ENCODE assay signal across 25 cellular contexts in genomic region chr17:43784068-43784467, GRCh38. TPM values are rescaled to one million over a fixed set of nuclear protein-coding genes. Genes with fewer than 3 reads are reported as not detected.
A peak's percentile ranks its signal among the peaks of the same experiment; 100 is the strongest.
DNase-seq lines count a peak whose midpoint lies in the region; TF ChIP-seq lines count a peak whose summit lies in the region.
"Had no signal": no experiment of that assay in that cellular context is flagged by ENCODE, and none has a peak within 500 bp of the region (broad histone marks: within the 10 kb centered on the region; RNA-seq: fewer than 3 reads in every experiment).

No MANE protein-coding gene starts in this region.

- H3K4me3 Mint-ChIP-seq in brain (peak overlapping the region in 2 of 5 experiments; percentile 19 to 30), mesothelial cell of epicardium (no peak overlapping the region)
- H3K4me3 Mint-ChIP-seq: activated CD4-positive, alpha-beta memory T cell treated with anti-CD3 and anti-CD28 coated beads for 36 hours; IgD-negative memory B cell; nephron progenitor cell; T-cell had no signal

- no peaks in the 10 kb centered on the region for H3K36me3 Mint-ChIP-seq in brain
- H3K36me3 Mint-ChIP-seq in mesothelial cell of epicardium: no peaks in the 10 kb centered on the region
- H3K36me3 Mint-ChIP-seq: activated CD4-positive, alpha-beta memory T cell treated with anti-CD3 and anti-CD28 coated beads for 36 hours; T-cell had no signal

- H3K9me3 Mint-ChIP-seq in brain (peaks cover 0 to 3% (median 0%) of the 10 kb centered on the region in 5 experiments), mesothelial cell of epicardium (no peaks in the 10 kb centered on the region)
- H3K9me3 Mint-ChIP-seq: activated CD4-positive, alpha-beta memory T cell treated with anti-CD3 and anti-CD28 coated beads for 36 hours; IgD-negative memory B cell; nephron progenitor cell; T-cell had no signal

- peak overlapping the region in 3 of 5 experiments; percentile 10 to 81 (median 29) for H3K27ac Mint-ChIP-seq in brain
- no peak overlapping the region for H3K27ac Mint-ChIP-seq in mesothelial cell of epicardium
- H3K27ac Mint-ChIP-seq: activated CD4-positive, alpha-beta memory T cell treated with anti-CD3 and anti-CD28 coated beads for 36 hours; IgD-negative memory B cell; nephron progenitor cell; T-cell had no signal

- no peak for TF ChIP-seq POLR2A in erythroblast (IDR thresholded peaks at IDR 0.05; ENCODE audit: low read length)

- H4K8ac ChIP-seq in mesenchymal stem cell (ENCODE audit: low read length): no peak overlapping the region

- no peak overlapping the region for H3K23ac ChIP-seq in mesenchymal stem cell (ENCODE audit: low read length in 2 of 2)

- H3K27me3 Mint-ChIP-seq in brain (peaks cover 3% of the 10 kb centered on the region), mesothelial cell of epicardium (ENCODE audit: low read depth) (peaks cover 42% of the 10 kb centered on the region)

- no peak overlapping the region for H2BK12ac ChIP-seq in mesenchymal stem cell (ENCODE audit: low read length in 2 of 2)

- H4K91ac ChIP-seq in mesenchymal stem cell (ENCODE audit: low read length): no peak overlapping the region

- no peak for TF ChIP-seq CTCF in brain (conservative IDR thresholded peaks at IDR 0.05)
- TF ChIP-seq CTCF in mesothelial cell of epicardium (IDR thresholded peaks at IDR 0.05; ENCODE audit: unreplicated experiment): no peak

- H3K4ac ChIP-seq in mesenchymal stem cell (ENCODE audit: low read depth in 1 of 2, low read length in 2 of 2): no peak overlapping the region

- H2AK5ac ChIP-seq in mesenchymal stem cell (ENCODE audit: low read length, severe bottlenecking): no peak overlapping the region

- no peaks in the 10 kb centered on the region for H4K20me1 ChIP-seq in BLaER1 treated with 17β-estradiol and CSF1 and Interleukin-3, amounts not matched to agents 10 nM and 100 nM

- no peaks in the 10 kb centered on the region for H3K9me3 ChIP-seq in BLaER1 treated with 17β-estradiol and CSF1 and Interleukin-3, amounts not matched to agents 10 nM and 100 nM (replicated peaks in 1 of 11)
- H3K9me3 ChIP-seq in mesenchymal stem cell (ENCODE audit: control insufficient read depth, low read length): no peaks in the 10 kb centered on the region
- H3K9me3 ChIP-seq: ascending aorta, tibial nerve had no signal

- peaks cover 8 to 65% (median 42%) of the 10 kb centered on the region in 10 experiments for H3K4me1 ChIP-seq in BLaER1 treated with 17β-estradiol and CSF1 and Interleukin-3, amounts not matched to agents 10 nM and 100 nM
- H3K4me1 ChIP-seq in mesenchymal stem cell (ENCODE audit: control insufficient read depth, insufficient read depth, low read depth, low read length): peaks cover 2% of the 10 kb centered on the region
- H3K4me1 ChIP-seq: ascending aorta had no signal

- no peak overlapping the region for H2BK120ac ChIP-seq in mesenchymal stem cell (ENCODE audit: low read depth, low read length)

- H3K4me3 ChIP-seq in BLaER1 treated with 17β-estradiol and CSF1 and Interleukin-3, amounts not matched to agents 10 nM and 100 nM: no peak overlapping the region
- no peak overlapping the region for H3K4me3 ChIP-seq in mesenchymal stem cell (ENCODE audit: insufficient read depth in 1 of 2, low read depth in 1 of 2, low read length in 2 of 2)
- H3K4me3 ChIP-seq: ascending aorta, tibial nerve had no signal

- peak; percentile 21 for DNase-seq in MV-4-11 (lab: John Stamatoyannopoulos, UW)
- DNase-seq in mesenchymal stem cell: peak; percentile 25
- DNase-seq in mesothelial cell of epicardium (ENCODE audit: low spot score in 2 of 2, unreplicated experiment in 2 of 2): no peak
- DNase-seq in erythroblast (lab: John Stamatoyannopoulos, UW): no peak
- no peak for DNase-seq in NCI-H69 (lab: John Stamatoyannopoulos, UW)
- no peak for DNase-seq in NCI-H2227 (lab: John Stamatoyannopoulos, UW; ENCODE audit: unreplicated experiment)
- DNase-seq: activated CD4-positive, alpha-beta memory T cell treated with anti-CD3 and anti-CD28 coated beads for 36 hours; activated naive CD4-positive, alpha-beta T cell treated with anti-CD3 and anti-CD28 coated beads, Interleukin-2, amount 50 U/mL, for 16 hours; activated T-cell treated with anti-CD3 and anti-CD28 coated beads for 4 hours; COR-L47; NCI-H1930; nephron progenitor cell; posterior cingulate gyrus; stimulated activated CD4-positive, alpha-beta T cell treated with anti-CD3 and anti-CD28 coated beads, Interleukin-2, amount 100 ng/mL, for 24 hours; stimulated activated naive CD4-positive, alpha-beta T cell treated with Interleukin-2 at 50 U/mL for 16 hours; T-cell had no signal

- H3K27ac ChIP-seq in BLaER1 treated with 17β-estradiol and CSF1 and Interleukin-3, amounts not matched to agents 10 nM and 100 nM: no peak overlapping the region
- no peak overlapping the region for H3K27ac ChIP-seq in mesenchymal stem cell (ENCODE audit: low read length, poor library complexity, severe bottlenecking)
- H3K27ac ChIP-seq: ascending aorta, RWPE1, VCaP had no signal

- H2AFZ ChIP-seq in mesenchymal stem cell (ENCODE audit: low read depth, low read length): no peak overlapping the region

- peak overlapping the region in 6 of 11 experiments; percentile 55 to 98 (median 92); a peak in 10 of 22 replicates for H3K4me2 ChIP-seq in BLaER1 treated with 17β-estradiol and CSF1 and Interleukin-3, amounts not matched to agents 10 nM and 100 nM
- H3K4me2 ChIP-seq in mesenchymal stem cell (ENCODE audit: low read length, poor library complexity, severe bottlenecking): no peak overlapping the region

- no peak overlapping the region for H3K9ac ChIP-seq in BLaER1 treated with 17β-estradiol and CSF1 and Interleukin-3, amounts not matched to agents 10 nM and 100 nM
- H3K9ac ChIP-seq in mesenchymal stem cell (ENCODE audit: low read length): peak overlapping the region; percentile 35

- no peak overlapping the region for H3K14ac ChIP-seq in mesenchymal stem cell (ENCODE audit: low read length in 2 of 2)

- no peaks in the 10 kb centered on the region for H3K79me1 ChIP-seq in mesenchymal stem cell (replicated peaks; ENCODE audit: low read length, poor library complexity, severe bottlenecking)

- H3K4me1 Mint-ChIP-seq in brain (peaks cover 35% of the 10 kb centered on the region), mesothelial cell of epicardium (peaks cover 4% of the 10 kb centered on the region)

- H3K18ac ChIP-seq in mesenchymal stem cell (ENCODE audit: low read depth in 1 of 2, low read length in 2 of 2): no peak overlapping the region

- H2BK15ac ChIP-seq in mesenchymal stem cell (ENCODE audit: low read depth, poor library complexity, severe bottlenecking): no peak overlapping the region

- WGBS in mesenchymal stem cell: 43% methylated on average over 2 of the region's 2 CpGs

- H3K36me3 ChIP-seq in BLaER1 treated with 17β-estradiol and CSF1 and Interleukin-3, amounts not matched to agents 10 nM and 100 nM: no peaks in the 10 kb centered on the region
- no peaks in the 10 kb centered on the region for H3K36me3 ChIP-seq in mesenchymal stem cell (ENCODE audit: control insufficient read depth in 1 of 2, insufficient read depth in 2 of 2, low read depth in 1 of 2, low read length in 2 of 2)
- H3K36me3 ChIP-seq: ascending aorta, tibial nerve had no signal

- H2BK5ac ChIP-seq in mesenchymal stem cell (ENCODE audit: low read depth, low read length, poor library complexity, severe bottlenecking): no peak overlapping the region

- peaks cover 0 to 25% (median 5%) of the 10 kb centered on the region in 11 experiments; a peak in 11 of 22 replicates for H3K27me3 ChIP-seq in BLaER1 treated with 17β-estradiol and CSF1 and Interleukin-3, amounts not matched to agents 10 nM and 100 nM
- peaks cover 3 to 21% of the 10 kb centered on the region in 2 experiments for H3K27me3 ChIP-seq in mesenchymal stem cell (ENCODE audit: control insufficient read depth in 1 of 2, insufficient read depth in 1 of 2, low read length in 2 of 2)
- H3K27me3 ChIP-seq: ascending aorta, tibial nerve had no signal

RNA-seq across cellular contexts. Expression of gene CFAP97D1, which starts 3.8 kb away (rescaled TPM):
- polyA plus RNA-seq in brain (ENCODE audit: insufficient read depth, low read depth, low replicate concordance): not detected
- 0.01 TPM for polyA plus RNA-seq in mesenchymal stem cell (2013, experiment 1 of 2)
- polyA plus RNA-seq in mesenchymal stem cell (2013, experiment 2 of 2): 0.03 TPM
- total RNA-seq in mesothelial cell of epicardium: 0.07 TPM in 1 of 3 replicates, not detected in the others
- total RNA-seq: activated CD4-positive, alpha-beta memory T cell treated with anti-CD3 and anti-CD28 coated beads for 36 hours; ascending aorta; NCI-H460; T-cell had no signal
- polyA plus RNA-seq: IgD-negative memory B cell had no signal

RNA-seq across cellular contexts. Expression of gene DUSP3, which starts 5.3 kb away (rescaled TPM):
- 32.7 TPM for polyA plus RNA-seq in brain (ENCODE audit: insufficient read depth, low read depth, low replicate concordance)
- 118 TPM for polyA plus RNA-seq in mesenchymal stem cell (2013, experiment 1 of 2)
- polyA plus RNA-seq in mesenchymal stem cell (2013, experiment 2 of 2): 120 TPM
- total RNA-seq in mesothelial cell of epicardium: 41.9 to 45.0 TPM (median 42.8 TPM) in 3 replicates

RNA-seq across cellular contexts. Expression of gene SOST, which starts 25.5 kb away (rescaled TPM):
- polyA plus RNA-seq in brain (ENCODE audit: insufficient read depth, low read depth, low replicate concordance): not detected
- 0.01 TPM for polyA plus RNA-seq in mesenchymal stem cell (2013, experiment 1 of 2)
- not detected for polyA plus RNA-seq in mesenchymal stem cell (2013, experiment 2 of 2)
- total RNA-seq in mesothelial cell of epicardium: 0.23 to 0.33 TPM (median 0.27 TPM) in 3 replicates
- total RNA-seq: activated CD4-positive, alpha-beta memory T cell treated with anti-CD3 and anti-CD28 coated beads for 36 hours; H1; NCI-H460; T-cell; tibial nerve had no signal
- polyA plus RNA-seq: IgD-negative memory B cell had no signal

RNA-seq across cellular contexts. Expression of gene MPP3, which starts 48.9 kb away (rescaled TPM):
- polyA plus RNA-seq in brain (ENCODE audit: insufficient read depth, low read depth, low replicate concordance): 1.4 TPM
- polyA plus RNA-seq in mesenchymal stem cell (2013, experiment 1 of 2): 3.1 TPM
- 3.2 TPM for polyA plus RNA-seq in mesenchymal stem cell (2013, experiment 2 of 2)
- 22.9 to 24.3 TPM (median 22.9 TPM) in 3 replicates for total RNA-seq in mesothelial cell of epicardium
- polyA plus RNA-seq: IgD-negative memory B cell had no signal

Comparison
In these comparisons a context has a peak if more than half of its experiments do, and no peak if none do; other contexts are left out.
1. DNase-seq: peak in MV-4-11 (single experiment) and mesenchymal stem cell (single experiment); none in mesothelial cell of epicardium (0 of 2), erythroblast (0 of 2), NCI-H69 (single experiment) and NCI-H2227 (single experiment).